ENCODE assay signal across 1 cellular context in genomic region chrX:118730500-118731247, GRCh38.
TF ChIP-seq lines count a peak whose summit lies in the region.

No MANE protein-coding gene starts in this region.

TF ChIP-seq in liver, 16 proteins besides CTCF, POLR2A, EP300 and RAD21 (continued from another document):
- TF ChIP-seq EGR1 (IDR thresholded peaks at IDR 0.05; ENCODE audit: low read depth in 2 of 2) (no peak), RXRA (IDR thresholded peaks at IDR 0.05) (no peak), NR2F2 (IDR thresholded peaks at IDR 0.05) (no peak), JUND (IDR thresholded peaks at IDR 0.05) (no peak), FOXA2 (IDR thresholded peaks at IDR 0.05) (no peak)
